ENCODE assay signal across 18 cellular contexts in the genomic region with DNA sequence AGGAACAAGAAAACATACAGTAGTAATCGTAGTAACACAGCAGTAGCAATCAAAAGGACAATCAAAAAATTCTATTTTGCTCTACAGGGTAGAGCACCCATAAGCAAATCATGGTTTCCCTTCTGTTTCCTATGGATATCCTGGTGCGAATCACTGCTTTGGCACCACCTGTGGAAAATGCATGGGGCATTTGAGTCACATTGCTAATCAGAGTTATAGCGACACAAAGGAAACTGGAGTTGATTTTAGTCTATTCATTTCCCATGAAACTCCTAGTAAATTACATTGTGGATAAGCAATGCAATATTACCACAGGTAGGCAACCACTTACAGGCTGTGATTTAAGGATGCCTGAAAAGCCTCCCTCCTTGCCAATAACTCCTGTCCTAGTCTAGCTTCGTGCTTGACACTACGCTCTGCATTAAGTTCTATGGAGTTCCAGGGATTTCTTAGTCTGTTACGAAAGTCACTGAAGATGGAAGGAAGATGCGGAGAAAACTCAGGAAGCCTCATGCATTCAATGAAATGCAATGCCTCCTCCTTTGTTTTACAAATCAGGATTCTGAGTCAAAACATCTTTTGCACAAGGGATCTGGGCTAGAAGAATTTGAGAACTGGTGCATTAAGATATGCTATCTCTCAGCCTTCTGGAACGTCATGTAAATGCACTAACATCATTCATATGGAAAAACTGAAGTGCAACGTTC.
"Had no signal": no experiment of that assay in that cellular context is flagged by ENCODE, and none has a peak within 500 bp of the region (broad histone marks: within the 10 kb centered on the region; RNA-seq: fewer than 3 reads in every experiment).

No MANE protein-coding gene starts in this region.

- H3K9me3 ChIP-seq: heart right ventricle, sigmoid colon, upper lobe of left lung had no signal

- H3K36me3 Mint-ChIP-seq: activated CD8-positive, alpha-beta memory T cell treated with anti-CD3 and anti-CD28 coated beads, Interleukin-2, amount 10 ng/mL, durations not matched to agents 7 days and 5 days; activated naive CD8-positive, alpha-beta T cell; immature natural killer cell; naive thymus-derived CD8-positive, alpha-beta T cell had no signal

- H3K36me3 ChIP-seq: heart right ventricle, sigmoid colon, upper lobe of left lung had no signal

- H3K27ac ChIP-seq: sigmoid colon, upper lobe of left lung had no signal

- ATAC-seq: activated CD4-positive, CD25-positive, alpha-beta regulatory T cell treated with anti-CD3 and anti-CD28 coated beads, Interleukin-2, amount 50 U/mL, for 24 hours; activated CD8-positive, alpha-beta memory T cell treated with anti-CD3 and anti-CD28 coated beads, Interleukin-2, amount 10 ng/mL, durations not matched to agents 7 days and 5 days; naive thymus-derived CD8-positive, alpha-beta T cell had no signal

- DNase-seq: activated CD4-positive, alpha-beta T cell treated with anti-CD3 and anti-CD28 coated beads, Interleukin-2, amount 50 U/mL, for 48 hours; activated CD8-positive, alpha-beta memory T cell treated with anti-CD3 and anti-CD28 coated beads, Interleukin-2, amount 10 ng/mL, durations not matched to agents 7 days and 5 days; activated effector memory CD4-positive, alpha-beta T cell treated with Interleukin-2 at 50 U/mL for 16 hours; activated T-cell treated with anti-CD3 and anti-CD28 coated beads, Interleukin-2, amount 50 U/mL, for 24 hours; anterior cingulate cortex; immature natural killer cell; naive thymus-derived CD8-positive, alpha-beta T cell; nucleus accumbens; sigmoid colon; stimulated activated CD4-positive, alpha-beta T cell treated with anti-CD3 and anti-CD28 coated beads, Interleukin-12 subunit alpha, Interleukin-12 subunit beta, amount 100 ng/mL, for 4 hours; stimulated activated CD4-positive, alpha-beta T cell treated with anti-CD3 and anti-CD28 coated beads, Interleukin-2, amount 100 ng/mL, for 48 hours; stimulated activated naive CD4-positive, alpha-beta T cell treated with Interleukin-2 at 50 U/mL for 16 hours; upper lobe of left lung had no signal

- H3K4me3 Mint-ChIP-seq: activated CD8-positive, alpha-beta memory T cell treated with anti-CD3 and anti-CD28 coated beads, Interleukin-2, amount 10 ng/mL, durations not matched to agents 7 days and 5 days; activated naive CD8-positive, alpha-beta T cell; activated T-cell treated with anti-CD3 and anti-CD28 coated beads, Interleukin-2, amount 50 U/mL, for 24 hours; immature natural killer cell; naive thymus-derived CD8-positive, alpha-beta T cell had no signal

- H3K27me3 ChIP-seq: heart right ventricle, sigmoid colon, upper lobe of left lung had no signal

- H3K4me1 Mint-ChIP-seq: activated CD8-positive, alpha-beta memory T cell treated with anti-CD3 and anti-CD28 coated beads, Interleukin-2, amount 10 ng/mL, durations not matched to agents 7 days and 5 days; immature natural killer cell had no signal

- H3K4me3 ChIP-seq: heart right ventricle, lung, sigmoid colon, upper lobe of left lung had no signal

- H3K9me3 Mint-ChIP-seq: activated T-cell treated with anti-CD3 and anti-CD28 coated beads, Interleukin-2, amount 50 U/mL, for 24 hours; immature natural killer cell had no signal

- H3K4me1 ChIP-seq: sigmoid colon had no signal

- H3K27ac Mint-ChIP-seq: activated CD8-positive, alpha-beta memory T cell treated with anti-CD3 and anti-CD28 coated beads, Interleukin-2, amount 10 ng/mL, durations not matched to agents 7 days and 5 days; activated naive CD8-positive, alpha-beta T cell; activated T-cell treated with anti-CD3 and anti-CD28 coated beads, Interleukin-2, amount 50 U/mL, for 24 hours; immature natural killer cell; progenitor cell of endocrine pancreas had no signal
